Comparison of ENCODE assay signal across 18 cellular contexts in the genomic region with DNA sequence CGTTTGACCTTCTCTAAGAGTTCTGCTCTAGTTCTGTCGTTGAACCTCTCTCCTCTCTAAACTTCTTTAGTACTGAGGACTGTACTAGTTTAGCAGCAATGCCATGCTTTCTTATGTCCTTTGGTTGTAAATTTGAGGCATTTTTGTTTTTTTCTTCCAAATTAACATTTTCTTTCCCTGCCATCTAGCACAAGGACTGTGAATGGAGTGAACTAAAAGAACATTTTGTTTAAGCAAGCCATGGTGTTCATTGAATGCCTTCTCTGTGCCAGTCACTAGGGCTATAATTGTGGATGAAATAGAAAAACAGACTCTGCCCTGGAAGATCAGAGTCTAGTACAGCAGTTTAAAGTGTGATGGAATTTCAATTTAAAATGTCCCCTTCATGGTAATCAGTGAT.
"Had no signal": no experiment of that assay in that cellular context is flagged by ENCODE, and none has a peak within 500 bp of the region (broad histone marks: within the 10 kb centered on the region; RNA-seq: fewer than 3 reads in every experiment).

No MANE protein-coding gene starts in this region.

- H3K27ac ChIP-seq: coronary artery, esophagus squamous epithelium, gastroesophageal sphincter, heart right ventricle, lower lobe of right lung, prostate gland, tibial artery had no signal

- H3K4me1 ChIP-seq: lower lobe of right lung, prostate gland had no signal

- H3K27me3 ChIP-seq: breast epithelium, esophagus squamous epithelium, gastroesophageal sphincter, heart right ventricle, tibial artery had no signal

- ATAC-seq: gastroesophageal sphincter; heart right ventricle; left lobe of liver; lower lobe of right lung; naive thymus-derived CD4-positive, alpha-beta T cell; right cardiac atrium; WTC11 had no signal

- H3K4me3 ChIP-seq: breast epithelium, coronary artery, esophagus squamous epithelium, gastroesophageal sphincter, heart right ventricle, lower lobe of right lung, prostate gland, tibial artery had no signal

- H3K9me3 ChIP-seq: breast epithelium, esophagus squamous epithelium, gastroesophageal sphincter, heart right ventricle, lower lobe of right lung, prostate gland, tibial artery had no signal

- DNase-seq: activated gamma-delta T cell treated with Interleukin-2 at 50 U/mL for 16 hours; activated T-cell treated with anti-CD3 and anti-CD28 coated beads, Interleukin-2, amount 50 U/mL, for 1 hour; endodermal cell; esophagus squamous epithelium; heart right ventricle; lower lobe of right lung; naive thymus-derived CD4-positive, alpha-beta T cell; right cardiac atrium; stimulated activated CD4-positive, alpha-beta T cell treated with anti-CD3 and anti-CD28 coated beads, Interleukin-4, amount 100 ng/mL, for 24 hours; stimulated activated naive CD4-positive, alpha-beta T cell treated with Interleukin-2 at 50 U/mL for 16 hours; T1000; tibial artery had no signal

- H3K36me3 ChIP-seq: breast epithelium, lower lobe of right lung, prostate gland, tibial artery had no signal
